In genomic region chr18:31057917-31058316, GRCh38 we compare ENCODE assay signal across 16 cellular contexts. TPM values are rescaled to one million over a fixed set of nuclear protein-coding genes. Genes with fewer than 3 reads are reported as not detected.
A peak's percentile ranks its signal among the peaks of the same experiment; 100 is the strongest.
DNase-seq lines count a peak whose midpoint lies in the region; ATAC-seq and TF ChIP-seq lines count a peak whose summit lies in the region.
"Had no signal": no experiment of that assay in that cellular context is flagged by ENCODE, and none has a peak within 500 bp of the region (broad histone marks: within the 10 kb centered on the region; RNA-seq: fewer than 3 reads in every experiment).

No MANE protein-coding gene starts in this region.

- no peak for TF ChIP-seq CTCF in nephron progenitor cell (IDR thresholded peaks at IDR 0.05)

- peak overlapping the region; percentile 27 for H3K27ac Mint-ChIP-seq in nephron progenitor cell
- H3K27ac Mint-ChIP-seq: B cell; CD4-positive, alpha-beta T cell; CD8-positive, alpha-beta T cell had no signal

- H3K4me1 ChIP-seq in HAP-1, result peaks cover 45% of the 10 kb centered on the region
- H3K4me1 ChIP-seq: A549, Caco-2 had no signal

- H3K27me3 Mint-ChIP-seq in nephron progenitor cell (ENCODE audit: low read depth, poor library complexity), result peaks cover 4% of the 10 kb centered on the region
- H3K27me3 Mint-ChIP-seq: B cell; CD4-positive, alpha-beta T cell had no signal

- H3K4me3 ChIP-seq in HAP-1, result no peak overlapping the region
- H3K4me3 ChIP-seq: A549; BLaER1 treated with 17β-estradiol and CSF1 and Interleukin-3, amounts not matched to agents 10 nM and 100 nM had no signal

- peaks cover 20% of the 10 kb centered on the region for H3K4me1 Mint-ChIP-seq in nephron progenitor cell
- H3K4me1 Mint-ChIP-seq: B cell had no signal

- no peak overlapping the region for H3K4me3 Mint-ChIP-seq in nephron progenitor cell
- H3K4me3 Mint-ChIP-seq: B cell; CD4-positive, alpha-beta T cell; CD8-positive, alpha-beta T cell had no signal

- in situ Hi-C loops in HAP-1 (cut with MboI; ENCODE audit: low sequenced_read_pairs), result no loop called here

- H3K9me3 Mint-ChIP-seq in nephron progenitor cell, result peaks cover 3% of the 10 kb centered on the region

- H3K36me3 ChIP-seq in HAP-1 (replicated peaks), result no peaks in the 10 kb centered on the region
- H3K36me3 ChIP-seq: BLaER1 treated with 17β-estradiol and CSF1 and Interleukin-3, amounts not matched to agents 10 nM and 100 nM had no signal

- DNase-seq in HAP-1 (ENCODE audit: low spot score in 2 of 2) (peak; percentile 29 to 63), nephron progenitor cell (no peak), NCI-H2081 (lab: John Stamatoyannopoulos, UW) (no peak), NCI-H345 (lab: John Stamatoyannopoulos, UW) (no peak)
- DNase-seq: AML-193; Caco-2; Calu3; CD4-positive, alpha-beta T cell; CD8-positive, alpha-beta T cell; DMS79 treated with DMSO at 0.1 percent for 48 hours; GF-D8 had no signal

- H3K27me3 ChIP-seq in HAP-1 (ENCODE audit: low read depth), result no peaks in the 10 kb centered on the region
- H3K27me3 ChIP-seq: BLaER1 treated with 17β-estradiol and CSF1 and Interleukin-3, amounts not matched to agents 10 nM and 100 nM had no signal

- H3K36me3 Mint-ChIP-seq in nephron progenitor cell (ENCODE audit: low read depth), result peaks cover 3% of the 10 kb centered on the region
- H3K36me3 Mint-ChIP-seq: CD8-positive, alpha-beta T cell had no signal

- peak; percentile 14 for ATAC-seq in esophagus mucosa
- ATAC-seq: A549; CD8-positive, alpha-beta T cell had no signal

- no peaks in the 10 kb centered on the region for H3K9me3 ChIP-seq in HAP-1
- H3K9me3 ChIP-seq: A549; BLaER1 treated with 17β-estradiol and CSF1 and Interleukin-3, amounts not matched to agents 10 nM and 100 nM; Caco-2 had no signal

RNA-seq across cellular contexts. Expression of gene DSC3, which starts 15.4 kb away (rescaled TPM):
- total RNA-seq in esophagus mucosa, result 319 TPM
- total RNA-seq: A172; B cell; CD4-positive, alpha-beta T cell; CD8-positive, alpha-beta T cell had no signal

RNA-seq across cellular contexts. Expression of gene DSC2, which starts 44.3 kb away (rescaled TPM):
- 434 TPM for total RNA-seq in esophagus mucosa
- total RNA-seq: A172; B cell; CD4-positive, alpha-beta T cell; CD8-positive, alpha-beta T cell had no signal

Comparison
In these comparisons a context has a peak if more than half of its experiments do, and no peak if none do; other contexts are left out.
1. DNase-seq: peak in HAP-1 (2 of 2); none in nephron progenitor cell (single experiment), NCI-H2081 (0 of 2) and NCI-H345 (single experiment).